Comparison of ENCODE assay signal across 14 cellular contexts in the genomic region with DNA sequence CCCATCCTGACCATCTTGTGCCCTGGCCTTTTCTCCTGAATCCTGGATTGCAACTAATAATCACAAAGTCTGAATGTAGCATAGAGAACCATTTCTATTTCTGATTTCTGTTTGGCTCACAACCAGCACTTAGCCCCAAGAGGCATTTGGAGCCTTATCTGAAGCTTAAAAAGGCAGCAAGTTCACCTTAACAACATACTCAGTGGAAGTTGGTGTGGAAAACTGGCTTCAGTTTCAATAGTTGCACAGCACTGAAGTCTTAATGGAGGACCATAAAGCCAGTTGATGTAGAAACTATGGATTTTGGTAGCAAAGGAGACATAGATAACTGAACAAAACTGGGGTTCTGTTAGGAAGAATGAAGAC.
A peak's percentile ranks its signal among the peaks of the same experiment; 100 is the strongest.
DNase-seq lines count a peak whose midpoint lies in the region; TF ChIP-seq lines count a peak whose summit lies in the region.
"Had no signal": no experiment of that assay in that cellular context is flagged by ENCODE, and none has a peak within 500 bp of the region (broad histone marks: within the 10 kb centered on the region; RNA-seq: fewer than 3 reads in every experiment).

No MANE protein-coding gene starts in this region.

- H3K27me3 ChIP-seq in mammary epithelial cell (ENCODE audit: insufficient read depth, low read length) = no peaks in the 10 kb centered on the region
- H3K27me3 ChIP-seq: BE2C had no signal

- H3K4me3 ChIP-seq in mammary epithelial cell (replicated peaks in 1 of 3; ENCODE audit: insufficient read depth in 1 of 3, low read depth in 2 of 3, low read length in 3 of 3) (no peak overlapping the region), mesodermal cell (ENCODE audit: extremely low read depth, insufficient read depth, low read length, poor library complexity, severe bottlenecking) (no peak overlapping the region)

- no peak for TF ChIP-seq CTCF in mammary epithelial cell (conservative IDR thresholded peaks at IDR 0.05 in 1 of 2, IDR thresholded peaks at IDR 0.05 in 1 of 2; ENCODE audit: extremely low read depth in 1 of 2, insufficient read depth in 1 of 2, low read depth in 1 of 2, low read length in 2 of 2)

- intact Hi-C loops in mammary epithelial cell (cut with micrococcal nuclease) = no loop called here

- H4K20me1 ChIP-seq in mammary epithelial cell (ENCODE audit: insufficient read depth, low read length) = no peaks in the 10 kb centered on the region

- H3K4me1 ChIP-seq in mammary epithelial cell (ENCODE audit: insufficient read depth, low read length) = peaks cover 29% of the 10 kb centered on the region
- H3K4me1 ChIP-seq in mesodermal cell (ENCODE audit: control insufficient read depth, insufficient read depth, low read length, poor library complexity, severe bottlenecking) = peaks cover 24% of the 10 kb centered on the region

- no peaks in the 10 kb centered on the region for H3K79me2 ChIP-seq in mammary epithelial cell (ENCODE audit: insufficient read depth, low read length)

- dilution Hi-C loops in mammary epithelial cell (cut with HindIII; ENCODE audit: low sequenced_read_pairs) = no loop called here

- no peaks in the 10 kb centered on the region for H3K36me3 ChIP-seq in mammary epithelial cell (ENCODE audit: insufficient read depth, low read length)
- no peaks in the 10 kb centered on the region for H3K36me3 ChIP-seq in mesodermal cell (ENCODE audit: control insufficient read depth, insufficient read depth, low read length)
- H3K36me3 ChIP-seq: BE2C had no signal

- peak overlapping the region; percentile 51 for H3K4me2 ChIP-seq in mammary epithelial cell (ENCODE audit: insufficient read depth, low read depth, low read length)

- H3K9me3 ChIP-seq in mammary epithelial cell (replicated peaks; ENCODE audit: insufficient read depth, low read length) (peaks cover 3% of the 10 kb centered on the region), mesodermal cell (ENCODE audit: control insufficient read depth, low read length) (peaks cover 4% of the 10 kb centered on the region)
- H3K9me3 ChIP-seq: BE2C had no signal

- in situ Hi-C loops in ACHN (cut with HindIII; ENCODE audit: low pct_ligation_motif_present, low pct_unique_long_range_greater_than_20kb, low sequenced_read_pairs) = no loop called here
- in situ Hi-C loops in mammary epithelial cell (cut with MboI; ENCODE audit: low sequenced_read_pairs in 2 of 2) = no loop called here

- H2AFZ ChIP-seq in mammary epithelial cell (ENCODE audit: low read depth, low read length) = peak overlapping the region; percentile 57

- peak overlapping the region; percentile 89 for H3K27ac ChIP-seq in mammary epithelial cell (ENCODE audit: insufficient read depth, low read depth, low read length)
- H3K27ac ChIP-seq in mesodermal cell (ENCODE audit: low read depth, low read length, severe bottlenecking) = peak overlapping the region; percentile 64

- H3K9ac ChIP-seq in mammary epithelial cell (ENCODE audit: insufficient read depth, low read length) = peak overlapping the region; percentile 14

- CTCF ChIA-PET in mammary epithelial cell (lab: Charles Lee; ENCODE audit: low non-redundant PET) = interaction anchor here (0.6 kb wide), 1 partner anchor 72 kb away, joined by 4 read pairs; no protein-coding TSS in a partner anchor

- TSS peak; percentile 26 for BruUV-seq in mammary epithelial cell (replicated peaks; lab: Mats Ljungman, UMichigan)

- DNase-seq in ACHN = peak; percentile 9
- peak; percentile 62 for DNase-seq in M059J (ENCODE audit: low read depth)
- no peak for DNase-seq in mammary epithelial cell
- DNase-seq in Ammon's horn (ENCODE audit: low spot score) = no peak
- no peak for DNase-seq in NOMO-1 (lab: John Stamatoyannopoulos, UW; ENCODE audit: unreplicated experiment in 2 of 2)
- DNase-seq in KG1 (lab: John Stamatoyannopoulos, UW) = no peak
- DNase-seq: BE2C; CD4-positive, alpha-beta memory T cell; DND-41; GDM1; Kasumi-1; NCI-H1436; NK-92 treated with Interleukin-12 subunit alpha and Interleukin-12 subunit beta, amount 100 ng/mL, for 24 hours had no signal

Comparison
In these comparisons a context has a peak if more than half of its experiments do, and no peak if none do; other contexts are left out.
1. DNase-seq: peak in ACHN (single experiment) and M059J (single experiment); none in mammary epithelial cell (single experiment), Ammon's horn (single experiment), NOMO-1 (0 of 2) and KG1 (single experiment).